Comparison of ENCODE assay signal across 31 cellular contexts in the genomic region with DNA sequence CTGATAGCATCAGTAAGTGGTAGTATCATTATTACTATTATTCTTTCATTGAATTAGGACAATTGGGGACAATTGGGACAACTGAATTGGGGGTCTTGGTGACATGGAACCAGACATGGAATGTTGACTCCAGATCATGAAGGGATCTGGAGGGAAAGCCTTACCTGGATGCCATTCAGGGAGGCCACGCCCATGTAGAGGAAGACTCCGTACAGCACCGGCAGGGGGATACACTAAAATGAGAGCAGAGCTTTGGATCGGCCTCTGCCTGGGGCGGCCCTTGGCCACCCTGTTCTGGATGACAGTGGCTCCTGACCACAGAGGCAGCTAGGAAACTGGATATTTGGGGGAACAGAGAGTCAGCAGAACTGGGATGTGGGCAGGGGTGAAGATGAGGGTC. TPM values are rescaled to one million over a fixed set of nuclear protein-coding genes. Genes with fewer than 3 reads are reported as not detected.
DNase-seq lines count a peak whose midpoint lies in the region; ATAC-seq, FAIRE-seq and TF ChIP-seq lines count a peak whose summit lies in the region.
"Had no signal": no experiment of that assay in that cellular context is flagged by ENCODE, and none has a peak within 500 bp of the region (broad histone marks: within the 10 kb centered on the region; RNA-seq: fewer than 3 reads in every experiment).

No MANE protein-coding gene starts in this region.

- WGBS in K562 (ENCODE audit: insufficient coverage, low coverage, missing lambda C conversion rate) = 15% methylated on average over 5 of the region's 5 CpGs

- CTCF ChIA-PET in K562 (lab: Yijun Ruan, JAX; ENCODE audit: low intra/inter-chr PET ratio) = no interaction called here

- FAIRE-seq in K562 (lab: Jason Lieb, UNC) = no peak
- FAIRE-seq: bronchial epithelial cell, GM18507, H54, HTR-8/SVneo had no signal

- H3K9me3 ChIP-seq in cardiac muscle cell (ENCODE audit: low read depth) = no peaks in the 10 kb centered on the region
- H3K9me3 ChIP-seq in K562 (replicated peaks; ENCODE audit: control insufficient read depth, insufficient read depth, low read depth, low read length) = no peaks in the 10 kb centered on the region
- H3K9me3 ChIP-seq in tibial artery = no peaks in the 10 kb centered on the region
- no peaks in the 10 kb centered on the region for H3K9me3 ChIP-seq in WERI-Rb-1 (ENCODE audit: severe bottlenecking)
- H3K9me3 ChIP-seq: Peyer's patch, thoracic aorta, vagina had no signal

- H3K4me1 ChIP-seq in cardiac muscle cell (ENCODE audit: low read depth) = peaks cover 21% of the 10 kb centered on the region
- peaks cover 10 to 14% of the 10 kb centered on the region in 2 experiments for H3K4me1 ChIP-seq in K562 (replicated peaks in 1 of 2; ENCODE audit: control insufficient read depth in 2 of 2, insufficient read depth in 2 of 2, low read length in 2 of 2)
- H3K4me1 ChIP-seq in tibial artery = peaks cover 0 to 38% (median 22%) of the 10 kb centered on the region in 4 donors
- H3K4me1 ChIP-seq: Peyer's patch had no signal

- no TSS peak for BruUV-seq in K562 (replicated peaks; lab: Mats Ljungman, UMichigan)

- intact Hi-C loops in cardiac septum (cut with DNase I) (loop anchor here (2.0 kb wide), 1 partner anchor 29 kb away; a partner anchor contains a TSS), K562 (cut with micrococcal nuclease) (no loop called here), tibial artery (cut with DNase I; ENCODE audit: low total_unique reads) (no loop called here)

- peak in 1 of 2 experiments; percentile 14; a peak in 1 of 4 replicates for TF ChIP-seq RAD21 in K562 (CRISPR knock-in tag; conservative IDR thresholded peaks at IDR 0.05 in 1 of 2, IDR thresholded peaks at IDR 0.05 in 1 of 2)

- POLR2A ChIA-PET in K562 (lab: Yijun Ruan, JAX) = interaction anchor here (0.5 to 2.6 kb wide), 11 partner anchors 9 to 728 kb away, joined by 3 to 17 read pairs (median 3); no protein-coding TSS in a partner anchor

- H3K4me3 ChIP-seq in cardiac muscle cell (no peak overlapping the region), K562 (no peak overlapping the region), tibial artery (no peak overlapping the region), WERI-Rb-1 (ENCODE audit: low read depth, low read length) (no peak overlapping the region)
- H3K4me3 ChIP-seq: Peyer's patch, smooth muscle cell, vagina had no signal

- TF ChIP-seq EP300 in K562 (IDR thresholded peaks at IDR 0.05; ENCODE audit: low read length) = no peak

- H3K36me3 ChIP-seq in cardiac muscle cell (no peaks in the 10 kb centered on the region), K562 (ENCODE audit: control insufficient read depth, insufficient read depth, low read length) (no peaks in the 10 kb centered on the region), tibial artery (no peaks in the 10 kb centered on the region), WERI-Rb-1 (peaks cover 4% of the 10 kb centered on the region; the same call in 1 of the 2 replicates)
- H3K36me3 ChIP-seq: Peyer's patch, thoracic aorta, vagina had no signal

- no peak for TF ChIP-seq POLR2A in K562 (conservative IDR thresholded peaks at IDR 0.05)

- H2AFZ ChIP-seq in K562 (ENCODE audit: low read depth, low read length) = peak overlapping the region; percentile 75; the same call in 1 of the 2 replicates

- H4K20me1 ChIP-seq in K562 (replicated peaks; ENCODE audit: control insufficient read depth, insufficient read depth, low read length) = no peaks in the 10 kb centered on the region

- H3K4me2 ChIP-seq in K562 (ENCODE audit: insufficient read depth, low read length) = no peak overlapping the region; the same call in 1 of the 2 replicates
- H3K4me2 ChIP-seq: smooth muscle cell had no signal

- TF ChIP-seq CTCF in cardiac muscle cell (IDR thresholded peaks at IDR 0.05; ENCODE audit: low read depth, low read length) = no peak
- peak; percentile 40 to 53 (median 41); a peak in 5 of 6 replicates for TF ChIP-seq CTCF in K562 (IDR thresholded peaks at IDR 0.05 in 2 of 3, conservative IDR thresholded peaks at IDR 0.05 in 1 of 3; ENCODE audit: insufficient read depth in 2 of 3, low read depth in 1 of 3, low read length in 3 of 3)
- no peak for TF ChIP-seq CTCF in tibial artery (IDR thresholded peaks at IDR 0.05)
- TF ChIP-seq CTCF in WERI-Rb-1 (IDR thresholded peaks at IDR 0.05; ENCODE audit: low read depth, low read length) = no peak

- no peaks in the 10 kb centered on the region for H3K79me2 ChIP-seq in K562 (ENCODE audit: control insufficient read depth, insufficient read depth, low read length)

- H3K27me3 ChIP-seq in cardiac muscle cell (no peaks in the 10 kb centered on the region), K562 (ENCODE audit: control insufficient read depth in 2 of 2, insufficient read depth in 2 of 2, low read length in 2 of 2) (no peaks in the 10 kb centered on the region), tibial artery (no peaks in the 10 kb centered on the region), WERI-Rb-1 (ENCODE audit: insufficient read depth, low read depth, severe bottlenecking) (no peaks in the 10 kb centered on the region)
- H3K27me3 ChIP-seq: Peyer's patch, vagina had no signal

- H3K9ac ChIP-seq in K562 (ENCODE audit: insufficient read depth in 1 of 2, low read depth in 2 of 2, low read length in 2 of 2) = peak overlapping the region in 1 of 2 experiments; percentile 66; a peak in 1 of 4 replicates

- no peak for DNase-seq in cardiac muscle cell (ENCODE audit: low read depth in 1 of 2, low spot score in 1 of 2)
- DNase-seq in cardiac septum (ENCODE audit: low spot score) = no peak
- DNase-seq in K562 (ENCODE audit: extremely low read depth in 1 of 4, low spot score in 3 of 4) = peak; percentile 54 to 77 (median 64)
- peak; percentile 56 for DNase-seq in iPS-NIHi11 (ENCODE audit: low spot score)
- no peak for DNase-seq in tibial artery
- DNase-seq in WERI-Rb-1 = no peak
- no peak for DNase-seq in caudate nucleus (lab: John Stamatoyannopoulos, UW)
- DNase-seq: activated CD8-positive, alpha-beta memory T cell treated with anti-CD3 and anti-CD28 coated beads, Interleukin-2, amount 50 U/mL, for 48 hours; activated CD8-positive, alpha-beta T cell treated with anti-CD3 and anti-CD28 coated beads for 36 hours; activated effector memory CD4-positive, alpha-beta T cell treated with anti-CD3 and anti-CD28 coated beads, Interleukin-2, amount 50 U/mL, for 16 hours; activated naive CD8-positive, alpha-beta T cell treated with anti-CD3 and anti-CD28 coated beads for 36 hours; aorta; CD4-positive, alpha-beta memory T cell; effector CD8-positive, alpha-beta T cell; KBM-7; NCI-H1105; NCI-H1930; NCI-H226; NCI-H526 treated with DMSO at 0.1 percent for 48 hours; Peyer's patch; SIG-M5; stimulated activated naive CD8-positive, alpha-beta T cell treated with anti-CD3 and anti-CD28 coated beads, Interleukin-15, amount 100 ng/mL, for 72 hours had no signal

- H3K27ac ChIP-seq in cardiac muscle cell (peak overlapping the region; percentile 92), K562 (ENCODE audit: extremely low read depth, low read depth, low read length) (no peak overlapping the region), tibial artery (peak overlapping the region; percentile 4 to 72), WERI-Rb-1 (no peak overlapping the region), caudate nucleus (ENCODE audit: low read depth, low read length) (no peak overlapping the region)
- H3K27ac ChIP-seq: epithelial cell of prostate, Peyer's patch, vagina had no signal

- ATAC-seq in K562 (peak; percentile 85), GM18861 (IDR thresholded peaks at IDR 0.05; ENCODE audit: unreplicated experiment) (no peak)
- ATAC-seq: activated CD8-positive, alpha-beta T cell treated with anti-CD3 and anti-CD28 coated beads for 36 hours had no signal

- no peaks in the 10 kb centered on the region for H3K9me1 ChIP-seq in K562 (ENCODE audit: control insufficient read depth, insufficient read depth, low read length)

- in situ Hi-C loops in K562 (cut with MboI) = no loop called here

RNA-seq across cellular contexts. Expression of a gene that starts 29.2 kb away (rescaled TPM):
- total RNA-seq in cardiac muscle cell (15.6 and 21.2 TPM in 2 replicates), cardiac septum (26.8 TPM), K562 (2014; rRNA removed) (145 and 160 TPM in 2 replicates), K562 (2014; rRNA removed; fragmentation: Illumina TruSeq; extraction: Trizol) (234 and 297 TPM in 2 replicates), K562 (2015; rRNA removed; fragmentation: Illumina TruSeq; extraction: Trizol) (110 and 113 TPM in 2 replicates), K562 (2021) (238 and 255 TPM in 2 replicates)
- polyA plus RNA-seq in cardiac muscle cell (21.1 and 24.3 TPM in 2 replicates), K562 (2011; rRNA removed) (219 and 308 TPM in 2 replicates), K562 (2014; fragmentation: Illumina TruSeq; extraction: Trizol) (175 and 209 TPM in 2 replicates), K562 (2014; fragmentation: Nextera tagmentation; extraction: Ambion mirVana) (100 to 1,000 TPM; 476 to 520 TPM), K562 (2014; rRNA removed) (218 and 221 TPM in 2 replicates)
- total RNA-seq in K562 (2011; cell fraction: chromatin; rRNA removed; ENCODE audit: low replicate concordance) = 103 and 165 TPM in 2 replicates
- 57.2 and 63.5 TPM in 2 replicates for total RNA-seq in K562 (2011; cell fraction: nucleolus; rRNA removed)
- total RNA-seq in K562 (2011; cell fraction: nucleoplasm; rRNA removed) = 91.3 and 130 TPM in 2 replicates
- 104 and 118 TPM in 2 replicates for polyA plus RNA-seq in K562 (2011; cell fraction: cytosol; rRNA removed)
- polyA plus RNA-seq in K562 (2011; cell fraction: nucleus; rRNA removed) = 61.1 and 65.9 TPM in 2 replicates
- polyA plus RNA-seq in K562 (2012) = 129 and 393 TPM in 2 replicates
- polyA minus RNA-seq in K562 (2011; rRNA and poly(A)+ RNA removed) = 245 and 259 TPM in 2 replicates
- 78.1 and 90.0 TPM in 2 replicates for polyA minus RNA-seq in K562 (2011; cell fraction: cytosol; rRNA and poly(A)+ RNA removed)
- polyA minus RNA-seq in K562 (2011; cell fraction: nucleus; rRNA and poly(A)+ RNA removed) = 27.5 and 32.1 TPM in 2 replicates

RNA-seq across cellular contexts. Expression of a gene that starts 49.0 kb away (rescaled TPM):
- 43.3 and 60.4 TPM in 2 replicates for total RNA-seq in cardiac muscle cell
- polyA plus RNA-seq in cardiac muscle cell = 32.8 and 64.0 TPM in 2 replicates
- 66.9 TPM for total RNA-seq in cardiac septum
- 29.1 and 59.2 TPM in 2 replicates for total RNA-seq in K562 (2011; cell fraction: chromatin; rRNA removed; ENCODE audit: low replicate concordance)
- total RNA-seq in K562 (2011; cell fraction: nucleolus; rRNA removed) = 17.2 and 18.4 TPM in 2 replicates
- 56.6 and 101 TPM in 2 replicates for total RNA-seq in K562 (2011; cell fraction: nucleoplasm; rRNA removed)
- total RNA-seq in K562 (2014; rRNA removed) = 53.5 and 60.5 TPM in 2 replicates
- total RNA-seq in K562 (2014; rRNA removed; fragmentation: Illumina TruSeq; extraction: Trizol) = 93.3 and 96.5 TPM in 2 replicates
- total RNA-seq in K562 (2015; rRNA removed; fragmentation: Illumina TruSeq; extraction: Trizol) = 84.6 and 97.7 TPM in 2 replicates
- total RNA-seq in K562 (2021) = 99.2 and 100 TPM in 2 replicates
- polyA plus RNA-seq in K562 (2011; rRNA removed) = 50.4 and 93.1 TPM in 2 replicates
- 17.5 and 28.8 TPM in 2 replicates for polyA plus RNA-seq in K562 (2011; cell fraction: cytosol; rRNA removed)
- 14.6 and 15.4 TPM in 2 replicates for polyA plus RNA-seq in K562 (2011; cell fraction: nucleus; rRNA removed)
- 39.7 and 47.2 TPM in 2 replicates for polyA plus RNA-seq in K562 (2012)
- polyA plus RNA-seq in K562 (2014; fragmentation: Illumina TruSeq; extraction: Trizol) = 52.6 and 60.2 TPM in 2 replicates
- 10 to 100 TPM; 24.8 to 27.0 TPM for polyA plus RNA-seq in K562 (2014; fragmentation: Nextera tagmentation; extraction: Ambion mirVana)
- 46.7 and 57.3 TPM in 2 replicates for polyA plus RNA-seq in K562 (2014; rRNA removed)
- polyA minus RNA-seq in K562 (2011; rRNA and poly(A)+ RNA removed) = 85.7 and 103 TPM in 2 replicates
- 15.6 and 30.0 TPM in 2 replicates for polyA minus RNA-seq in K562 (2011; cell fraction: cytosol; rRNA and poly(A)+ RNA removed)
- polyA minus RNA-seq in K562 (2011; cell fraction: nucleus; rRNA and poly(A)+ RNA removed) = 10.2 and 12.0 TPM in 2 replicates

Comparison
In these comparisons a context has a peak if more than half of its experiments do, and no peak if none do; other contexts are left out.
1. DNase-seq: peak in K562 (4 of 4) and iPS-NIHi11 (single experiment); none in cardiac muscle cell (0 of 2), cardiac septum (single experiment), tibial artery (0 of 2), WERI-Rb-1 (single experiment) and caudate nucleus (0 of 61).
2. H3K27ac ChIP-seq: peak in cardiac muscle cell (single experiment) and tibial artery (2 of 2); none in K562 (single experiment), WERI-Rb-1 (single experiment) and caudate nucleus (single experiment).
3. CTCF ChIP-seq: peak in K562 (3 of 3); none in cardiac muscle cell (single experiment), tibial artery (0 of 2) and WERI-Rb-1 (single experiment).